ENCODE assay signal across 9 cellular contexts in the genomic region with DNA sequence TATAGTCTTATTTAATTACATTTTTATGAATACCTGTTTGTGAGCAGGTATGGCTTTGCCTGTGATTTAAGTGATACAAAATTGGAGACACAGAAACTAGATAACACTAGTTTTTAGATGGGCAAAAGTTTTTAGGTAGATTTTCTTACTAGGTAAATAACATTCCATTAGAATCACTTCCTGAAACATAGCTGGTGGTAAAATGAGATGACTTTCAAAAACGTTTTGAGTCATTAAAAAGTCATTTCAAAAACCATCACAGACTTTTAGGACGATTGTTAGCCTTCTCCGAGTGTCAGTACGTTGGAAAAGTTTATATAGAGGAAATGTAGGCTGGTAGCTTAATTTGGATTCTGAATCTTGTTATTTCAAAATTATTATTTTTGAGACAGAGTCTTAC.
DNase-seq lines count a peak whose midpoint lies in the region; ATAC-seq and TF ChIP-seq lines count a peak whose summit lies in the region.
"Had no signal": no experiment of that assay in that cellular context is flagged by ENCODE, and none has a peak within 500 bp of the region (broad histone marks: within the 10 kb centered on the region; RNA-seq: fewer than 3 reads in every experiment).

No MANE protein-coding gene starts in this region.

- TF ChIP-seq CTCF in VCaP (conservative IDR thresholded peaks at IDR 0.05): no peak

- no peaks in the 10 kb centered on the region for H3K36me3 ChIP-seq in iPS-15b (ENCODE audit: control insufficient read depth, insufficient read depth, low read length)
- no peaks in the 10 kb centered on the region for H3K36me3 ChIP-seq in stomach smooth muscle (ENCODE audit: control insufficient read depth in 2 of 2, insufficient read depth in 2 of 2, low read length in 2 of 2)
- no peaks in the 10 kb centered on the region for H3K36me3 ChIP-seq in effector memory CD4-positive, alpha-beta T cell (ENCODE audit: control insufficient read depth, insufficient read depth, low read length)

- DNase-seq in NOMO-1 treated with DMSO at 0.1 percent for 48 hours (lab: John Stamatoyannopoulos, UW; ENCODE audit: unreplicated experiment) (peak; percentile 30), NOMO-1 treated with dmso at 0.1 percent for 144 hours (lab: John Stamatoyannopoulos, UW; ENCODE audit: unreplicated experiment) (no peak)
- no peak for DNase-seq in effector memory CD4-positive, alpha-beta T cell
- DNase-seq in effector CD4-positive, alpha-beta T cell: no peak
- DNase-seq: NCI-H748 treated with DMSO at 0.1 percent for 48 hours had no signal

- H3K9me3 ChIP-seq in iPS-15b (ENCODE audit: control insufficient read depth, insufficient read depth, low read length) (no peaks in the 10 kb centered on the region), stomach smooth muscle (ENCODE audit: control insufficient read depth in 2 of 2, low read length in 2 of 2) (no peaks in the 10 kb centered on the region)
- no peaks in the 10 kb centered on the region for H3K9me3 ChIP-seq in effector memory CD4-positive, alpha-beta T cell (ENCODE audit: control insufficient read depth, low read length)

- H3K4me1 ChIP-seq in iPS-15b (ENCODE audit: control insufficient read depth, insufficient read depth, low read length) (peaks cover 28% of the 10 kb centered on the region), stomach smooth muscle (ENCODE audit: control insufficient read depth, insufficient read depth, low read length) (peaks cover 33% of the 10 kb centered on the region)
- H3K4me1 ChIP-seq in effector memory CD4-positive, alpha-beta T cell (ENCODE audit: control insufficient read depth, insufficient read depth, low read length, poor library complexity, severe bottlenecking): peaks cover 10% of the 10 kb centered on the region

- H3K9ac ChIP-seq in iPS-15b (ENCODE audit: low read depth, low read length): no peak overlapping the region
- H3K9ac ChIP-seq in stomach smooth muscle (ENCODE audit: low read length in 2 of 2): peak overlapping the region; percentile 62 to 73

- H3K27me3 ChIP-seq in iPS-15b (ENCODE audit: control insufficient read depth, insufficient read depth, low read length) (no peaks in the 10 kb centered on the region), stomach smooth muscle (ENCODE audit: control insufficient read depth in 1 of 2, insufficient read depth in 2 of 2, low read length in 2 of 2) (no peaks in the 10 kb centered on the region)
- no peaks in the 10 kb centered on the region for H3K27me3 ChIP-seq in effector memory CD4-positive, alpha-beta T cell (replicated peaks; ENCODE audit: control insufficient read depth, insufficient read depth, low read length, poor library complexity, severe bottlenecking)

- H3K27ac ChIP-seq in VCaP: peak overlapping the region; percentile 77; the same call in 1 of the 2 replicates
- H3K27ac ChIP-seq in stomach smooth muscle (ENCODE audit: low read length): peak overlapping the region; percentile 87
- no peak overlapping the region for H3K27ac ChIP-seq in effector memory CD4-positive, alpha-beta T cell (ENCODE audit: insufficient read depth, low read length, poor library complexity, severe bottlenecking)

- peak overlapping the region; percentile 66 for H3K4me3 ChIP-seq in iPS-15b (ENCODE audit: low read depth, low read length)
- peak overlapping the region; percentile 74 to 79 for H3K4me3 ChIP-seq in stomach smooth muscle (ENCODE audit: low read length in 2 of 2)
- H3K4me3 ChIP-seq in effector memory CD4-positive, alpha-beta T cell (ENCODE audit: insufficient read depth, low read depth, low read length, poor library complexity, severe bottlenecking): no peak overlapping the region

- ATAC-seq in GM18861 (IDR thresholded peaks at IDR 0.05; ENCODE audit: unreplicated experiment): no peak
